8 cellular contexts compared by ENCODE assay signal in genomic region chr4:88613417-88613875, GRCh38. TPM values are rescaled to one million over a fixed set of nuclear protein-coding genes. Genes with fewer than 3 reads are reported as not detected.
DNase-seq lines count a peak whose midpoint lies in the region; ATAC-seq and TF ChIP-seq lines count a peak whose summit lies in the region.

No MANE protein-coding gene starts in this region.

- H3K27ac Mint-ChIP-seq in activated CD4-positive, alpha-beta T cell treated with anti-CD3 and anti-CD28 coated beads, Interleukin-2, amount 10 ng/mL, durations not matched to agents 7 days and 5 days, result peak overlapping the region; percentile 92

- H3K27ac ChIP-seq in ACC112 (ENCODE audit: low read depth, low read length) (peak overlapping the region; percentile 98), right atrium auricular region (peak overlapping the region; percentile 62 to 87), tibial artery (peak overlapping the region; percentile 53 to 67), substantia nigra (ENCODE audit: low read depth, low read length, poor library complexity, severe bottlenecking) (no peak overlapping the region)

- intact Hi-C loops in tibial artery (cut with DNase I; ENCODE audit: low total_unique reads), result no loop called here

- peaks cover 72% of the 10 kb centered on the region for H3K4me1 ChIP-seq in ACC112 (ENCODE audit: control insufficient read depth, insufficient read depth, low read length, unreplicated experiment)
- peaks cover 0 to 73% of the 10 kb centered on the region in 2 donors for H3K4me1 ChIP-seq in right atrium auricular region
- peaks cover 0 to 66% (median 38%) of the 10 kb centered on the region in 4 donors for H3K4me1 ChIP-seq in tibial artery

- peaks cover 17% of the 10 kb centered on the region for H3K79me2 ChIP-seq in ACC112 (ENCODE audit: control insufficient read depth, insufficient read depth, low read length, unreplicated experiment)

- DNase-seq in NCI-H1436 treated with DMSO at 0.1 percent for 48 hours (lab: John Stamatoyannopoulos, UW) (peak; percentile 74), right atrium auricular region (ENCODE audit: low spot score) (no peak), tibial artery (no peak), occipital lobe (lab: John Stamatoyannopoulos, UW) (no peak), substantia nigra (lab: John Stamatoyannopoulos, UW) (no peak)
- peak; percentile 61 for DNase-seq in activated CD4-positive, alpha-beta T cell treated with anti-CD3 and anti-CD28 coated beads, Interleukin-2, amount 10 ng/mL, durations not matched to agents 7 days and 5 days

- H2AFZ ChIP-seq in ACC112 (ENCODE audit: low read length, unreplicated experiment), result no peak overlapping the region

- no peak for TF ChIP-seq CTCF in right atrium auricular region (IDR thresholded peaks at IDR 0.05)
- TF ChIP-seq CTCF in tibial artery (IDR thresholded peaks at IDR 0.05), result no peak

- H3K27me3 ChIP-seq in ACC112 (ENCODE audit: insufficient read depth, low read length) (no peaks in the 10 kb centered on the region), right atrium auricular region (no peaks in the 10 kb centered on the region), tibial artery (no peaks in the 10 kb centered on the region)

- H3K4me3 ChIP-seq in ACC112 (ENCODE audit: low read depth, low read length) (no peak overlapping the region), right atrium auricular region (no peak overlapping the region), tibial artery (no peak overlapping the region)

- no peaks in the 10 kb centered on the region for H3K27me3 Mint-ChIP-seq in activated CD4-positive, alpha-beta T cell treated with anti-CD3 and anti-CD28 coated beads, Interleukin-2, amount 10 ng/mL, durations not matched to agents 7 days and 5 days

- H3K4me3 Mint-ChIP-seq in activated CD4-positive, alpha-beta T cell treated with anti-CD3 and anti-CD28 coated beads, Interleukin-2, amount 10 ng/mL, durations not matched to agents 7 days and 5 days, result peak overlapping the region; percentile 62

- peaks cover 4% of the 10 kb centered on the region; the same call in 1 of the 2 replicates for H3K36me3 ChIP-seq in ACC112 (ENCODE audit: insufficient read depth, low read length)
- no peaks in the 10 kb centered on the region for H3K36me3 ChIP-seq in right atrium auricular region
- no peaks in the 10 kb centered on the region for H3K36me3 ChIP-seq in tibial artery

- POLR2A ChIA-PET in activated CD4-positive, alpha-beta T cell treated with anti-CD3 and anti-CD28 coated beads, Interleukin-2, amount 10 ng/mL, durations not matched to agents 7 days and 5 days (lab: Charles Lee), result no interaction called here

- CTCF ChIA-PET in activated CD4-positive, alpha-beta T cell treated with anti-CD3 and anti-CD28 coated beads, Interleukin-2, amount 10 ng/mL, durations not matched to agents 7 days and 5 days (lab: Charles Lee), result interaction anchor here (0.6 to 4.1 kb wide), 8 partner anchors 10 to 235 kb away, joined by 3 to 26 read pairs (median 5); partner anchors contain the start of genes HERC3 and HERC6

- peak; percentile 52 for ATAC-seq in GM19397 (IDR thresholded peaks at IDR 0.05; ENCODE audit: unreplicated experiment)

- peaks cover 57% of the 10 kb centered on the region for H3K4me1 Mint-ChIP-seq in activated CD4-positive, alpha-beta T cell treated with anti-CD3 and anti-CD28 coated beads, Interleukin-2, amount 10 ng/mL, durations not matched to agents 7 days and 5 days

- no peaks in the 10 kb centered on the region for H3K9me3 ChIP-seq in right atrium auricular region
- no peaks in the 10 kb centered on the region for H3K9me3 ChIP-seq in tibial artery

- H3K36me3 Mint-ChIP-seq in activated CD4-positive, alpha-beta T cell treated with anti-CD3 and anti-CD28 coated beads, Interleukin-2, amount 10 ng/mL, durations not matched to agents 7 days and 5 days (ENCODE audit: low read depth), result peaks cover 54% of the 10 kb centered on the region

- peaks cover 2% of the 10 kb centered on the region for H3K9me3 Mint-ChIP-seq in activated CD4-positive, alpha-beta T cell treated with anti-CD3 and anti-CD28 coated beads, Interleukin-2, amount 10 ng/mL, durations not matched to agents 7 days and 5 days

RNA-seq across cellular contexts. Expression of gene HERC3, which starts 21.2 kb away (rescaled TPM):
- total RNA-seq in activated CD4-positive, alpha-beta T cell treated with anti-CD3 and anti-CD28 coated beads, Interleukin-2, amount 10 ng/mL, durations not matched to agents 7 days and 5 days, result 10 to 100 TPM; 28.1 to 33.3 TPM
- total RNA-seq in right atrium auricular region (10 to 100 TPM; 27.4 to 36.2 TPM), occipital lobe (68.9 TPM)

Comparison
In these comparisons a context has a peak if more than half of its experiments do, and no peak if none do; other contexts are left out.
1. DNase-seq: peak in NCI-H1436 treated with DMSO at 0.1 percent for 48 hours (single experiment) and activated CD4-positive, alpha-beta T cell treated with anti-CD3 and anti-CD28 coated beads, Interleukin-2, amount 10 ng/mL, durations not matched to agents 7 days and 5 days (single experiment); none in right atrium auricular region (single experiment), tibial artery (0 of 2), occipital lobe (single experiment) and substantia nigra (0 of 49).